1 cellular context compared by ENCODE assay signal in the genomic region with DNA sequence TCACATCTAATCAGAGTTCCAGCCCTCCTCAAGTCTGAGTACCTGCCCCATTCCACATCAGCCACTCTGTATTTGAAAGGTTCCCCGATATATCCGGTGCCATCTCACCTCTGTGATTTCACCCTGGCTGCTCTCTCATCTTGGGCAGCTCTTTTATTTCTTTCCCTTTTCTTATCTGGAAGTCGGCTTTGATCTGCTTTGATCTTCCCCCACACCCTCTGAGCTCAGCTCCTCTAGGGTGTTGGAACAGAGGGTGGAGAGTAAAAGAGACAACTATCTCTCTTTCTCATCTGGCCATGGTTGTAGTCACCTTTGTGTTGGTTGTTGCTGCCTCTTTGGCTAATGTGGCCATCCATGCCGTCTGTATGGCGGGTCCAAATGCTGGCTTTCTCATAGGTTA.
TF ChIP-seq lines count a peak whose summit lies in the region.

No MANE protein-coding gene starts in this region.

TF ChIP-seq in K562, 482 proteins besides CTCF, POLR2A, EP300 and RAD21 (continued from another document):
- TF ChIP-seq ARID1B (IDR thresholded peaks at IDR 0.05) = peak; percentile 27; the same call in 1 of the 2 replicates
- TF ChIP-seq DPF2 (IDR thresholded peaks at IDR 0.05) = peak; percentile 38; the same call in 1 of the 2 replicates
- TF ChIP-seq KAT2B (IDR thresholded peaks at IDR 0.05; ENCODE audit: low read depth, low read length) = no peak
- TF ChIP-seq TCF7 (IDR thresholded peaks at IDR 0.05; ENCODE audit: borderline replicate concordance) = peak; percentile 93
- TF ChIP-seq, protein P1, sequence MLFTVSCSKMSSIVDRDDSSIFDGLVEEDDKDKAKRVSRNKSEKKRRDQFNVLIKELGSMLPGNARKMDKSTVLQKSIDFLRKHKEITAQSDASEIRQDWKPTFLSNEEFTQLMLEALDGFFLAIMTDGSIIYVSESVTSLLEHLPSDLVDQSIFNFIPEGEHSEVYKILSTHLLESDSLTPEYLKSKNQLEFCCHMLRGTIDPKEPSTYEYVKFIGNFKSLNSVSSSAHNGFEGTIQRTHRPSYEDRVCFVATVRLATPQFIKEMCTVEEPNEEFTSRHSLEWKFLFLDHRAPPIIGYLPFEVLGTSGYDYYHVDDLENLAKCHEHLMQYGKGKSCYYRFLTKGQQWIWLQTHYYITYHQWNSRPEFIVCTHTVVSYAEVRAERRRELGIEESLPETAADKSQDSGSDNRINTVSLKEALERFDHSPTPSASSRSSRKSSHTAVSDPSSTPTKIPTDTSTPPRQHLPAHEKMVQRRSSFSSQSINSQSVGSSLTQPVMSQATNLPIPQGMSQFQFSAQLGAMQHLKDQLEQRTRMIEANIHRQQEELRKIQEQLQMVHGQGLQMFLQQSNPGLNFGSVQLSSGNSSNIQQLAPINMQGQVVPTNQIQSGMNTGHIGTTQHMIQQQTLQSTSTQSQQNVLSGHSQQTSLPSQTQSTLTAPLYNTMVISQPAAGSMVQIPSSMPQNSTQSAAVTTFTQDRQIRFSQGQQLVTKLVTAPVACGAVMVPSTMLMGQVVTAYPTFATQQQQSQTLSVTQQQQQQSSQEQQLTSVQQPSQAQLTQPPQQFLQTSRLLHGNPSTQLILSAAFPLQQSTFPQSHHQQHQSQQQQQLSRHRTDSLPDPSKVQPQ (CRISPR knock-in tag; IDR thresholded peaks at IDR 0.05; ENCODE audit: borderline replicate concordance) = no peak
- TF ChIP-seq KDM4B (IDR thresholded peaks at IDR 0.05; ENCODE audit: borderline replicate concordance in 2 of 2, low read depth in 1 of 2) = no peak
- TF ChIP-seq, protein P2, sequence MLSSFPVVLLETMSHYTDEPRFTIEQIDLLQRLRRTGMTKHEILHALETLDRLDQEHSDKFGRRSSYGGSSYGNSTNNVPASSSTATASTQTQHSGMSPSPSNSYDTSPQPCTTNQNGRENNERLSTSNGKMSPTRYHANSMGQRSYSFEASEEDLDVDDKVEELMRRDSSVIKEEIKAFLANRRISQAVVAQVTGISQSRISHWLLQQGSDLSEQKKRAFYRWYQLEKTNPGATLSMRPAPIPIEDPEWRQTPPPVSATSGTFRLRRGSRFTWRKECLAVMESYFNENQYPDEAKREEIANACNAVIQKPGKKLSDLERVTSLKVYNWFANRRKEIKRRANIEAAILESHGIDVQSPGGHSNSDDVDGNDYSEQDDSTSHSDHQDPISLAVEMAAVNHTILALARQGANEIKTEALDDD (IDR thresholded peaks at IDR 0.05) = peak; percentile 50; the same call in 1 of the 2 replicates
- TF ChIP-seq, protein P3, sequence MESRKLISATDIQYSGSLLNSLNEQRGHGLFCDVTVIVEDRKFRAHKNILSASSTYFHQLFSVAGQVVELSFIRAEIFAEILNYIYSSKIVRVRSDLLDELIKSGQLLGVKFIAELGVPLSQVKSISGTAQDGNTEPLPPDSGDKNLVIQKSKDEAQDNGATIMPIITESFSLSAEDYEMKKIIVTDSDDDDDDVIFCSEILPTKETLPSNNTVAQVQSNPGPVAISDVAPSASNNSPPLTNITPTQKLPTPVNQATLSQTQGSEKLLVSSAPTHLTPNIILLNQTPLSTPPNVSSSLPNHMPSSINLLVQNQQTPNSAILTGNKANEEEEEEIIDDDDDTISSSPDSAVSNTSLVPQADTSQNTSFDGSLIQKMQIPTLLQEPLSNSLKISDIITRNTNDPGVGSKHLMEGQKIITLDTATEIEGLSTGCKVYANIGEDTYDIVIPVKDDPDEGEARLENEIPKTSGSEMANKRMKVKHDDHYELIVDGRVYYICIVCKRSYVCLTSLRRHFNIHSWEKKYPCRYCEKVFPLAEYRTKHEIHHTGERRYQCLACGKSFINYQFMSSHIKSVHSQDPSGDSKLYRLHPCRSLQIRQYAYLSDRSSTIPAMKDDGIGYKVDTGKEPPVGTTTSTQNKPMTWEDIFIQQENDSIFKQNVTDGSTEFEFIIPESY (CRISPR knock-in tag; IDR thresholded peaks at IDR 0.05) = no peak
- TF ChIP-seq ZNF830 (CRISPR knock-in tag; IDR thresholded peaks at IDR 0.05) = no peak
- no peak for TF ChIP-seq MCM3 (IDR thresholded peaks at IDR 0.05)
- TF ChIP-seq, protein P4, sequence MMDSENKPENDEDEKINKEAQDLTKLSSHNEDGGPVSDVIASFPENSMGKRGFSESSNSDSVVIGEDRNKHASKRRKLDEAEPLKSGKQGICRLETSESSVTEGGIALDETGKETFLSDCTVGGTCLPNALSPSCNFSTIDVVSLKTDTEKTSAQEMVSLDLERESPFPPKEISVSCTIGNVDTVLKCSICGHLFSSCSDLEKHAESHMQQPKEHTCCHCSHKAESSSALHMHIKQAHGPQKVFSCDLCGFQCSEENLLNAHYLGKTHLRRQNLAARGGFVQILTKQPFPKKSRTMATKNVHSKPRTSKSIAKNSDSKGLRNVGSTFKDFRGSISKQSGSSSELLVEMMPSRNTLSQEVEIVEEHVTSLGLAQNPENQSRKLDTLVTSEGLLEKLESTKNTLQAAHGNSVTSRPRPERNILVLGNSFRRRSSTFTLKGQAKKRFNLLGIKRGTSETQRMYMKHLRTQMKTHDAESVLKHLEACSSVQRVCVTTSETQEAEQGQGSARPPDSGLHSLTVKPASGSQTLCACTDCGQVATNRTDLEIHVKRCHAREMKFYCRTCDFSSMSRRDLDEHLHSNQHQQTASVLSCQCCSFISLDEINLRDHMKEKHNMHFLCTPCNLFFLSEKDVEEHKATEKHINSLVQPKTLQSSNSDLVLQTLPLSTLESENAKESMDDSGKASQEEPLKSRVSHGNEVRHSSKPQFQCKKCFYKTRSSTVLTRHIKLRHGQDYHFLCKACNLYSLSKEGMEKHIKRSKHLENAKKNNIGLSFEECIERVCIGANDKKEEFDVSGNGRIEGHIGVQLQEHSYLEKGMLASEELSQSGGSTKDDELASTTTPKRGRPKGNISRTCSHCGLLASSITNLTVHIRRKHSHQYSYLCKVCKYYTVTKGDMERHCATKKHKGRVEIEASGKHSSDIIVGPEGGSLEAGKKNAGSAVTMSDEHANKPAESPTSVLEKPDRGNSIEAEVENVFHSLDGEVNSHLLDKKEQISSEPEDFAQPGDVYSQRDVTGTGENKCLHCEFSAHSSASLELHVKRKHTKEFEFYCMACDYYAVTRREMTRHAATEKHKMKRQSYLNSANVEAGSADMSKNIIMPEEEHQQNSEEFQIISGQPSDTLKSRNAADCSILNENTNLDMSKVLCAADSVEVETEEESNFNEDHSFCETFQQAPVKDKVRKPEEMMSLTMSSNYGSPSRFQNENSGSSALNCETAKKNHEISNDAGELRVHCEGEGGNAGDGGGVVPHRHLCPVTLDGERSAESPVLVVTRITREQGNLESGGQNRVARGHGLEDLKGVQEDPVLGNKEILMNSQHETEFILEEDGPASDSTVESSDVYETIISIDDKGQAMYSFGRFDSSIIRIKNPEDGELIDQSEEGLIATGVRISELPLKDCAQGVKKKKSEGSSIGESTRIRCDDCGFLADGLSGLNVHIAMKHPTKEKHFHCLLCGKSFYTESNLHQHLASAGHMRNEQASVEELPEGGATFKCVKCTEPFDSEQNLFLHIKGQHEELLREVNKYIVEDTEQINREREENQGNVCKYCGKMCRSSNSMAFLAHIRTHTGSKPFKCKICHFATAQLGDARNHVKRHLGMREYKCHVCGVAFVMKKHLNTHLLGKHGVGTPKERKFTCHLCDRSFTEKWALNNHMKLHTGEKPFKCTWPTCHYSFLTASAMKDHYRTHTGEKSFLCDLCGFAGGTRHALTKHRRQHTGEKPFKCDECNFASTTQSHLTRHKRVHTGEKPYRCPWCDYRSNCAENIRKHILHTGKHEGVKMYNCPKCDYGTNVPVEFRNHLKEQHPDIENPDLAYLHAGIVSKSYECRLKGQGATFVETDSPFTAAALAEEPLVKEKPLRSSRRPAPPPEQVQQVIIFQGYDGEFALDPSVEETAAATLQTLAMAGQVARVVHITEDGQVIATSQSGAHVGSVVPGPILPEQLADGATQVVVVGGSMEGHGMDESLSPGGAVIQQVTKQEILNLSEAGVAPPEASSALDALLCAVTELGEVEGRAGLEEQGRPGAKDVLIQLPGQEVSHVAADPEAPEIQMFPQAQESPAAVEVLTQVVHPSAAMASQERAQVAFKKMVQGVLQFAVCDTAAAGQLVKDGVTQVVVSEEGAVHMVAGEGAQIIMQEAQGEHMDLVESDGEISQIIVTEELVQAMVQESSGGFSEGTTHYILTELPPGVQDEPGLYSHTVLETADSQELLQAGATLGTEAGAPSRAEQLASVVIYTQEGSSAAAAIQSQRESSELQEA (IDR thresholded peaks at IDR 0.05; ENCODE audit: low read depth) = no peak
- TF ChIP-seq CBFA2T3 (IDR thresholded peaks at IDR 0.05) = 0 out of 2 replicates have a peak, but pooled peaks have one; percentile 6
- TF ChIP-seq BCL6 (CRISPR knock-in tag; IDR thresholded peaks at IDR 0.05) = no peak
- no peak for TF ChIP-seq MAFG (tag; conservative IDR thresholded peaks at IDR 0.05)
- TF ChIP-seq FOXM1 (IDR thresholded peaks at IDR 0.05; ENCODE audit: low read depth) = no peak
- no peak for TF ChIP-seq FOXM1 (CRISPR knock-in tag; IDR thresholded peaks at IDR 0.05; ENCODE audit: low read depth)
- TF ChIP-seq, protein P5, sequence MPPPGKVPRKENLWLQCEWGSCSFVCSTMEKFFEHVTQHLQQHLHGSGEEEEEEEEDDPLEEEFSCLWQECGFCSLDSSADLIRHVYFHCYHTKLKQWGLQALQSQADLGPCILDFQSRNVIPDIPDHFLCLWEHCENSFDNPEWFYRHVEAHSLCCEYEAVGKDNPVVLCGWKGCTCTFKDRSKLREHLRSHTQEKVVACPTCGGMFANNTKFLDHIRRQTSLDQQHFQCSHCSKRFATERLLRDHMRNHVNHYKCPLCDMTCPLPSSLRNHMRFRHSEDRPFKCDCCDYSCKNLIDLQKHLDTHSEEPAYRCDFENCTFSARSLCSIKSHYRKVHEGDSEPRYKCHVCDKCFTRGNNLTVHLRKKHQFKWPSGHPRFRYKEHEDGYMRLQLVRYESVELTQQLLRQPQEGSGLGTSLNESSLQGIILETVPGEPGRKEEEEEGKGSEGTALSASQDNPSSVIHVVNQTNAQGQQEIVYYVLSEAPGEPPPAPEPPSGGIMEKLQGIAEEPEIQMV (tag; conservative IDR thresholded peaks at IDR 0.05; ENCODE audit: low read depth) = no peak
- TF ChIP-seq, protein P6, sequence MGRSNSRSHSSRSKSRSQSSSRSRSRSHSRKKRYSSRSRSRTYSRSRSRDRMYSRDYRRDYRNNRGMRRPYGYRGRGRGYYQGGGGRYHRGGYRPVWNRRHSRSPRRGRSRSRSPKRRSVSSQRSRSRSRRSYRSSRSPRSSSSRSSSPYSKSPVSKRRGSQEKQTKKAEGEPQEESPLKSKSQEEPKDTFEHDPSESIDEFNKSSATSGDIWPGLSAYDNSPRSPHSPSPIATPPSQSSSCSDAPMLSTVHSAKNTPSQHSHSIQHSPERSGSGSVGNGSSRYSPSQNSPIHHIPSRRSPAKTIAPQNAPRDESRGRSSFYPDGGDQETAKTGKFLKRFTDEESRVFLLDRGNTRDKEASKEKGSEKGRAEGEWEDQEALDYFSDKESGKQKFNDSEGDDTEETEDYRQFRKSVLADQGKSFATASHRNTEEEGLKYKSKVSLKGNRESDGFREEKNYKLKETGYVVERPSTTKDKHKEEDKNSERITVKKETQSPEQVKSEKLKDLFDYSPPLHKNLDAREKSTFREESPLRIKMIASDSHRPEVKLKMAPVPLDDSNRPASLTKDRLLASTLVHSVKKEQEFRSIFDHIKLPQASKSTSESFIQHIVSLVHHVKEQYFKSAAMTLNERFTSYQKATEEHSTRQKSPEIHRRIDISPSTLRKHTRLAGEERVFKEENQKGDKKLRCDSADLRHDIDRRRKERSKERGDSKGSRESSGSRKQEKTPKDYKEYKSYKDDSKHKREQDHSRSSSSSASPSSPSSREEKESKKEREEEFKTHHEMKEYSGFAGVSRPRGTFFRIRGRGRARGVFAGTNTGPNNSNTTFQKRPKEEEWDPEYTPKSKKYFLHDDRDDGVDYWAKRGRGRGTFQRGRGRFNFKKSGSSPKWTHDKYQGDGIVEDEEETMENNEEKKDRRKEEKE (IDR thresholded peaks at IDR 0.05; ENCODE audit: borderline replicate concordance in 1 of 2, control insufficient read depth in 1 of 2, low read depth in 2 of 2, low read length in 1 of 2) = no peak
- 0 out of 2 replicates have a peak, but pooled peaks have one; percentile 10 for TF ChIP-seq EHMT2 (IDR thresholded peaks at IDR 0.05)
- TF ChIP-seq LEF1 (IDR thresholded peaks at IDR 0.05) = peak; percentile 92
- no peak for TF ChIP-seq ZFP1 (CRISPR knock-in tag; IDR thresholded peaks at IDR 0.05)
- TF ChIP-seq CBX2 (IDR thresholded peaks at IDR 0.05; ENCODE audit: insufficient read depth, low read length, poor library complexity, severe bottlenecking) = no peak
TF ChIP-seq in K562: peak in this region for 9.
